ENCODE assay signal across 8 cellular contexts in the genomic region with DNA sequence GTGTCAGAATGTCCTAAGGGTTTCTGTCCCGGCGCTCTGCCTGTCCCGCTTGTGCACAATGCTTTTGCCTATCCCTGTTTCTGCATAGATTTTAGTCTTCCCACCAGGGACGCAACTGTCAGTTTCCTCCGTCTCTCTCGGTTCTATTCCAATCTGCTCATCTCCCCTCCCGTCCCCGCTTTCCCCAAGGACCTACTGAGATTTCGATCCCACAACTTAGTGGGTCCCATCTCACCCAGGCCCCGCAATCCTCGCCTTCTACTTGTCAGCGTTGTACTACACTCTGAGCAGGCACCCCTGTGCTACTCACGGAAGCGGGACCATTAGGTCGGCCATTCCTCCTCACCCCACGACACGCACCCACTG. TPM values are rescaled to one million over a fixed set of nuclear protein-coding genes. Genes with fewer than 3 reads are reported as not detected.
DNase-seq lines count a peak whose midpoint lies in the region; ATAC-seq, FAIRE-seq and TF ChIP-seq lines count a peak whose summit lies in the region.

No MANE protein-coding gene starts in this region.

- no peak for TF ChIP-seq EP300 in stomach (IDR thresholded peaks at IDR 0.05)

- H3K9me3 Mint-ChIP-seq in activated CD8-positive, alpha-beta T cell treated with anti-CD3 and anti-CD28 coated beads, Interleukin-2, amount 10 ng/mL, durations not matched to agents 7 days and 5 days (ENCODE audit: insufficient read depth): no peaks in the 10 kb centered on the region

- H3K4me3 ChIP-seq in iPS-20b (ENCODE audit: low read length): peak overlapping the region; percentile 92
- peak overlapping the region; percentile 74 to 93 (median 85) for H3K4me3 ChIP-seq in stomach

- H3K27ac Mint-ChIP-seq in activated CD8-positive, alpha-beta T cell treated with anti-CD3 and anti-CD28 coated beads, Interleukin-2, amount 10 ng/mL, durations not matched to agents 7 days and 5 days: peak overlapping the region; percentile 100

- peak overlapping the region; percentile 100 for H3K4me3 Mint-ChIP-seq in activated CD8-positive, alpha-beta T cell treated with anti-CD3 and anti-CD28 coated beads, Interleukin-2, amount 10 ng/mL, durations not matched to agents 7 days and 5 days

- DNase-seq in NCI-H2171 (lab: John Stamatoyannopoulos, UW) (peak; percentile 63), NCI-H2171 treated with DMSO at 0.1 percent for 48 hours (lab: John Stamatoyannopoulos, UW) (no peak), stomach (no peak), GM13977 (ENCODE audit: low spot score) (no peak), GM19239 (ENCODE audit: insufficient read length, low spot score) (no peak)
- no peak for DNase-seq in activated CD8-positive, alpha-beta T cell treated with anti-CD3 and anti-CD28 coated beads, Interleukin-2, amount 10 ng/mL, durations not matched to agents 7 days and 5 days

- H3K27me3 Mint-ChIP-seq in activated CD8-positive, alpha-beta T cell treated with anti-CD3 and anti-CD28 coated beads, Interleukin-2, amount 10 ng/mL, durations not matched to agents 7 days and 5 days (ENCODE audit: low read depth): no peaks in the 10 kb centered on the region

- H3K4me1 Mint-ChIP-seq in activated CD8-positive, alpha-beta T cell treated with anti-CD3 and anti-CD28 coated beads, Interleukin-2, amount 10 ng/mL, durations not matched to agents 7 days and 5 days (ENCODE audit: low read depth): peaks cover 51% of the 10 kb centered on the region

- H3K9me3 ChIP-seq in iPS-20b (ENCODE audit: insufficient read depth, low read depth, low read length) (no peaks in the 10 kb centered on the region), stomach (no peaks in the 10 kb centered on the region)

- peaks cover 69% of the 10 kb centered on the region for H3K36me3 Mint-ChIP-seq in activated CD8-positive, alpha-beta T cell treated with anti-CD3 and anti-CD28 coated beads, Interleukin-2, amount 10 ng/mL, durations not matched to agents 7 days and 5 days (ENCODE audit: low read depth)

- peak overlapping the region; percentile 96 for H3K27ac ChIP-seq in iPS-20b (ENCODE audit: low read length)
- peak overlapping the region; percentile 91 to 99 (median 98) for H3K27ac ChIP-seq in stomach

- TF ChIP-seq CTCF in stomach (IDR thresholded peaks at IDR 0.05) (no peak), GM13977 (IDR thresholded peaks at IDR 0.05; ENCODE audit: extremely low read depth, insufficient read depth, missing control alignments) (no peak)

- H3K4me1 ChIP-seq in iPS-20b (ENCODE audit: insufficient read depth, low read length): no peaks in the 10 kb centered on the region; the same call in none of the 2 replicates
- H3K4me1 ChIP-seq in stomach: peaks cover 18 to 59% (median 46%) of the 10 kb centered on the region in 4 donors

- 0 to 3% (median 3%) methylated on average over 16 to 17 of the region's 17 CpGs for WGBS in stomach, 5 donors

- intact Hi-C loops in stomach (cut with DNase I; ENCODE audit: low total_unique reads): loop anchor here (10.0 kb wide), 1 partner anchor 53 kb away; the partner anchor contains the start of genes ZKSCAN5 and ZNF394

- FAIRE-seq in GM19239 (lab: Jason Lieb, UNC): no peak

- no peaks in the 10 kb centered on the region for H3K27me3 ChIP-seq in iPS-20b (ENCODE audit: insufficient read depth, low read length)
- no peaks in the 10 kb centered on the region for H3K27me3 ChIP-seq in stomach

- ATAC-seq in HG02938 (IDR thresholded peaks at IDR 0.05; ENCODE audit: unreplicated experiment): peak; percentile 43
- ATAC-seq in activated CD8-positive, alpha-beta T cell treated with anti-CD3 and anti-CD28 coated beads, Interleukin-2, amount 10 ng/mL, durations not matched to agents 7 days and 5 days: peak; percentile 78

- POLR2A ChIA-PET in activated CD8-positive, alpha-beta T cell treated with anti-CD3 and anti-CD28 coated beads, Interleukin-2, amount 10 ng/mL, durations not matched to agents 7 days and 5 days (lab: Charles Lee): interaction anchor here (0.5 to 5.4 kb wide), 33 partner anchors 10 to 1137 kb away, joined by 3 to 57 read pairs (median 4); partner anchors contain the start of genes AP4M1, ARPC1B, ATP5MF and BUD31

- TF ChIP-seq POLR2A in stomach (IDR thresholded peaks at IDR 0.05): no peak

- peaks cover 55% of the 10 kb centered on the region for H3K36me3 ChIP-seq in iPS-20b (ENCODE audit: insufficient read depth, low read depth, low read length)
- peaks cover 26 to 58% (median 49%) of the 10 kb centered on the region in 4 donors for H3K36me3 ChIP-seq in stomach

- H3K9ac ChIP-seq in iPS-20b (ENCODE audit: low read depth, low read length): peak overlapping the region; percentile 100

- in situ Hi-C loops in GM13977 (cut with MboI; ENCODE audit: low pct_unique_long_range_greater_than_20kb, low sequenced_read_pairs, unreplicated experiment): no loop called here

- CTCF ChIA-PET in activated CD8-positive, alpha-beta T cell treated with anti-CD3 and anti-CD28 coated beads, Interleukin-2, amount 10 ng/mL, durations not matched to agents 7 days and 5 days (lab: Charles Lee): interaction anchor here (0.8 to 2.8 kb wide), 6 partner anchors 32 to 99 kb away, joined by 3 to 12 read pairs (median 4); partner anchors contain the start of genes ZNF394 and ZSCAN25

RNA-seq across cellular contexts. Expression of gene ZNF655, which starts 0.5 kb away (rescaled TPM):
- total RNA-seq in activated CD8-positive, alpha-beta T cell treated with anti-CD3 and anti-CD28 coated beads, Interleukin-2, amount 10 ng/mL, durations not matched to agents 7 days and 5 days: 100 to 1,000 TPM; 101 to 108 TPM
- total RNA-seq in stomach: 100 to 1,000 TPM in 2 of 5 donors, 10 to 100 TPM in 3; 55.8 to 162 (median 94.5) TPM
- polyA plus RNA-seq in stomach: 10 to 100 TPM; 33.0 to 41.2 (median 37.5) TPM

RNA-seq across cellular contexts. Expression of gene FAM200A, which starts 6.0 kb away (rescaled TPM):
- 1 to 10 TPM; 5.1 to 5.4 TPM for total RNA-seq in activated CD8-positive, alpha-beta T cell treated with anti-CD3 and anti-CD28 coated beads, Interleukin-2, amount 10 ng/mL, durations not matched to agents 7 days and 5 days
- total RNA-seq in stomach: 10 to 100 TPM in 1 of 5 donors, 1 to 10 TPM in 2, under 1 TPM in 2; 0.45 to 35.9 (median 3.3) TPM
- polyA plus RNA-seq in stomach: 1 to 10 TPM; 3.1 to 4.2 (median 3.5) TPM

RNA-seq across cellular contexts. Expression of gene TMEM225B, which starts 40.1 kb away (rescaled TPM):
- total RNA-seq in activated CD8-positive, alpha-beta T cell treated with anti-CD3 and anti-CD28 coated beads, Interleukin-2, amount 10 ng/mL, durations not matched to agents 7 days and 5 days: 1 to 10 TPM; 1.2 to 1.4 TPM
- total RNA-seq in stomach: 1 to 10 TPM in 1 of 5 donors, under 1 TPM in 1, not detected in 3; 0.73 to 4.3 TPM
- 1 to 10 TPM in 1 of 3 donors, under 1 TPM in 1, not detected in 1; 0.75 to 1.2 TPM for polyA plus RNA-seq in stomach

RNA-seq across cellular contexts. Expression of gene ZKSCAN5, which starts 53.5 kb away (rescaled TPM):
- total RNA-seq in activated CD8-positive, alpha-beta T cell treated with anti-CD3 and anti-CD28 coated beads, Interleukin-2, amount 10 ng/mL, durations not matched to agents 7 days and 5 days: 10 to 100 TPM; 13.9 TPM
- total RNA-seq in stomach: 10 to 100 TPM in 1 of 5 donors, 1 to 10 TPM in 3, under 1 TPM in 1; 0.58 to 11.4 (median 4.0) TPM
- 1 to 10 TPM; 2.7 to 3.8 (median 2.9) TPM for polyA plus RNA-seq in stomach

RNA-seq across cellular contexts. Expression of gene ZNF394, which starts 57.8 kb away (rescaled TPM):
- 10 to 100 TPM; 48.3 to 58.1 TPM for total RNA-seq in activated CD8-positive, alpha-beta T cell treated with anti-CD3 and anti-CD28 coated beads, Interleukin-2, amount 10 ng/mL, durations not matched to agents 7 days and 5 days
- total RNA-seq in stomach: 100 to 1,000 TPM in 1 of 5 donors, 10 to 100 TPM in 4; 16.9 to 177 (median 48.0) TPM
- polyA plus RNA-seq in stomach: 10 to 100 TPM; 15.7 to 16.7 (median 16.4) TPM
